Comparison of ENCODE assay signal across 8 cellular contexts in the genomic region with DNA sequence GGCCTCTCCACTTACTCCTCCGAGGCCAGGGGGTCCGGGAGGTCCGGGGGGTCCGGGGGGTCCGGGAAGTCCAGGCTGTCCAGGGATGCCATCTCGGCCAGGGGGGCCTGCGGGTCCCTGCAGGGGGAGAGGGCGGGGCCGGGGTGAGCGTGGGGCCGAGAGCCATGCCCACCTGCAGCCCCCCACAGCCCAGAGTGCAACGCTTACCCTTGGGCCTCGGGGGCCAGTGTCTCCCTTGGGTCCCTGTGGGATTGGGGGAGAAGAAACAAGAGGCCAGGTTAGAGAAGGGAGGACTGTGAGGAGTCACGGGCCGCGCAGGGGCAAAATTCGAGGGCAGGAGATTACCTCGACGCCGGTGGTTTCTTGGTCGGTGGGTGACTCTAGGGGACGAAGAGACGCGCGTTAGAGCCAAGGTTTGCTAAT. TPM values are rescaled to one million over a fixed set of nuclear protein-coding genes. Genes with fewer than 3 reads are reported as not detected.
DNase-seq lines count a peak whose midpoint lies in the region; ATAC-seq, FAIRE-seq and TF ChIP-seq lines count a peak whose summit lies in the region.

No MANE protein-coding gene starts in this region.

- H3K4me1 ChIP-seq in keratinocyte (ENCODE audit: control insufficient read depth, extremely low read depth, insufficient read depth, low read length) (peaks cover 12% of the 10 kb centered on the region), suprapubic skin (peaks cover 43% of the 10 kb centered on the region)

- ATAC-seq in HG02571 (IDR thresholded peaks at IDR 0.05; ENCODE audit: unreplicated experiment): no peak

- H3K4me1 Mint-ChIP-seq in brain: peaks cover 37% of the 10 kb centered on the region

- H3K27me3 ChIP-seq in keratinocyte (ENCODE audit: control insufficient read depth, extremely low read depth, insufficient read depth, low read length) (peaks cover 27% of the 10 kb centered on the region), suprapubic skin (peaks cover 19% of the 10 kb centered on the region)

- TF ChIP-seq CTCF in HFF-Myc (IDR thresholded peaks at IDR 0.05; ENCODE audit: low read depth, low read length, missing control alignments) (no peak), brain (conservative IDR thresholded peaks at IDR 0.05) (no peak), keratinocyte (optimal IDR thresholded peaks at IDR 0.05 in 1 of 3, IDR thresholded peaks at IDR 0.05 in 1 of 3, conservative IDR thresholded peaks at IDR 0.05 in 1 of 3; ENCODE audit: extremely low read depth in 1 of 3, insufficient read depth in 2 of 3, low read length in 3 of 3) (no peak), suprapubic skin (IDR thresholded peaks at IDR 0.05) (no peak)

- H3K9me1 ChIP-seq in keratinocyte (ENCODE audit: control insufficient read depth, extremely low read depth, insufficient read depth, low read length): no peaks in the 10 kb centered on the region

- H3K9ac ChIP-seq in keratinocyte (ENCODE audit: control insufficient read depth, extremely low read depth, insufficient read depth, low read length): peak overlapping the region; percentile 52

- H3K4me3 ChIP-seq in HFF-Myc (replicated peaks; ENCODE audit: low read depth, low read length) (peak overlapping the region; percentile 100), keratinocyte (ENCODE audit: control insufficient read depth in 2 of 3, extremely low read depth in 1 of 3, insufficient read depth in 2 of 3, low read depth in 1 of 3, low read length in 3 of 3) (peak overlapping the region in 1 of 3 experiments; percentile 38), suprapubic skin (peak overlapping the region; percentile 44)

- H3K4me2 ChIP-seq in keratinocyte (ENCODE audit: control insufficient read depth, extremely low read depth, insufficient read depth, low read depth, low read length): peak overlapping the region; percentile 94

- H4K20me1 ChIP-seq in keratinocyte (ENCODE audit: control insufficient read depth, extremely low read depth, insufficient read depth, low read length): no peaks in the 10 kb centered on the region

- no peak for FAIRE-seq in keratinocyte (lab: Jason Lieb, UNC)

- no peaks in the 10 kb centered on the region for H3K9me3 ChIP-seq in keratinocyte (ENCODE audit: control insufficient read depth, low read depth, low read length)
- no peaks in the 10 kb centered on the region for H3K9me3 ChIP-seq in suprapubic skin

- WGBS in suprapubic skin: 33% methylated on average over 24 of the region's 25 CpGs

- H3K9me3 Mint-ChIP-seq in brain: no peaks in the 10 kb centered on the region

- no peak overlapping the region for H2AFZ ChIP-seq in keratinocyte (ENCODE audit: control insufficient read depth, low read length)

- peak overlapping the region in 4 of 5 experiments; percentile 46 to 75 (median 52) for H3K4me3 Mint-ChIP-seq in brain

- peaks cover 15% of the 10 kb centered on the region for H3K36me3 Mint-ChIP-seq in brain

- DNase-seq in HFF-Myc (ENCODE audit: extremely low read depth, low read depth): no peak
- DNase-seq in keratinocyte (ENCODE audit: low read depth, low spot score): no peak
- no peak for DNase-seq in suprapubic skin (ENCODE audit: low spot score in 2 of 2)
- no peak for DNase-seq in nucleus accumbens (lab: John Stamatoyannopoulos, UW)
- no peak for DNase-seq in NCI-H446 (lab: John Stamatoyannopoulos, UW)
- DNase-seq in NCI-H524 (lab: John Stamatoyannopoulos, UW): no peak

- dilution Hi-C loops in keratinocyte (cut with MboI; ENCODE audit: extremely low pct_ligation_motif_present, low sequenced_read_pairs): no loop called here

- no peak for TF ChIP-seq POLR2A in suprapubic skin (IDR thresholded peaks at IDR 0.05)

- H3K27ac Mint-ChIP-seq in brain: peak overlapping the region in 1 of 5 experiments; percentile 81

- H3K36me3 ChIP-seq in keratinocyte (ENCODE audit: control insufficient read depth in 2 of 2, extremely low read depth in 1 of 2, insufficient read depth in 2 of 2, low read length in 2 of 2) (no peaks in the 10 kb centered on the region), suprapubic skin (peaks cover 29% of the 10 kb centered on the region)

- no peaks in the 10 kb centered on the region for H3K79me2 ChIP-seq in keratinocyte (ENCODE audit: control insufficient read depth, insufficient read depth, low read length)

- H3K27ac ChIP-seq in keratinocyte (ENCODE audit: control insufficient read depth, insufficient read depth, low read length): no peak overlapping the region
- peak overlapping the region; percentile 57 for H3K27ac ChIP-seq in suprapubic skin

- TF ChIP-seq EP300 in suprapubic skin (IDR thresholded peaks at IDR 0.05): no peak

- H3K27me3 Mint-ChIP-seq in brain: peaks cover 68% of the 10 kb centered on the region

RNA-seq across cellular contexts. Expression of a gene that starts 2.2 kb away (rescaled TPM):
- 11.2 TPM for polyA plus RNA-seq in brain (ENCODE audit: insufficient read depth, low read depth, low replicate concordance)
- polyA plus RNA-seq in keratinocyte: 0.55 to 2.3 TPM (median 1.4 TPM) in 3 replicates
- 8.2 TPM for polyA plus RNA-seq in keratinocyte (2011; ENCODE audit: low read depth)
- 0.72 and 2.0 TPM in 2 replicates for polyA plus RNA-seq in keratinocyte (2011; cell fraction: cytosol; rRNA removed)
- 13.9 and 21.5 TPM in 2 replicates for polyA plus RNA-seq in keratinocyte (2011; cell fraction: nucleus; rRNA removed)
- polyA plus RNA-seq in keratinocyte (2012; ENCODE audit: low replicate concordance): 3.5 and 14.3 TPM in 2 replicates
- polyA minus RNA-seq in keratinocyte: 2.0 to 28.2 TPM (median 4.1 TPM) in 3 replicates
- polyA minus RNA-seq in keratinocyte (2011; cell fraction: cytosol; rRNA and poly(A)+ RNA removed): 6.5 TPM
- 9.9 and 10.6 TPM in 2 replicates for polyA minus RNA-seq in keratinocyte (2011; cell fraction: nucleus; rRNA and poly(A)+ RNA removed)
- 10 to 100 TPM; 19.2 to 56.8 (median 33.1) TPM for total RNA-seq in suprapubic skin

RNA-seq across cellular contexts. Expression of a gene that starts 33.4 kb away (rescaled TPM):
- polyA plus RNA-seq in brain (ENCODE audit: insufficient read depth, low read depth, low replicate concordance) (1.6 TPM), keratinocyte (not detected in 3 replicates)
- polyA plus RNA-seq in keratinocyte (2011; ENCODE audit: low read depth): not detected
- not detected in 2 replicates for polyA plus RNA-seq in keratinocyte (2011; cell fraction: cytosol; rRNA removed)
- not detected in 2 replicates for polyA plus RNA-seq in keratinocyte (2011; cell fraction: nucleus; rRNA removed)
- not detected in 2 replicates for polyA plus RNA-seq in keratinocyte (2012; ENCODE audit: low replicate concordance)
- polyA minus RNA-seq in keratinocyte: not detected in 3 replicates
- not detected for polyA minus RNA-seq in keratinocyte (2011; cell fraction: cytosol; rRNA and poly(A)+ RNA removed)
- polyA minus RNA-seq in keratinocyte (2011; cell fraction: nucleus; rRNA and poly(A)+ RNA removed): not detected in 2 replicates
- total RNA-seq in suprapubic skin: 1 to 10 TPM; 2.1 to 5.8 (median 4.0) TPM

RNA-seq across cellular contexts. Expression of a gene that starts 48.7 kb away (rescaled TPM):
- polyA plus RNA-seq in brain (ENCODE audit: insufficient read depth, low read depth, low replicate concordance) (53.1 TPM), keratinocyte (15.2 to 18.2 TPM (median 16.1 TPM) in 3 replicates)
- 22.8 TPM for polyA plus RNA-seq in keratinocyte (2011; ENCODE audit: low read depth)
- polyA plus RNA-seq in keratinocyte (2011; cell fraction: cytosol; rRNA removed): 8.3 and 13.7 TPM in 2 replicates
- polyA plus RNA-seq in keratinocyte (2011; cell fraction: nucleus; rRNA removed): 28.4 and 30.6 TPM in 2 replicates
- polyA plus RNA-seq in keratinocyte (2012; ENCODE audit: low replicate concordance): 14.4 and 28.8 TPM in 2 replicates
- polyA minus RNA-seq in keratinocyte: 16.8 to 19.3 TPM (median 18.8 TPM) in 3 replicates
- 31.7 TPM for polyA minus RNA-seq in keratinocyte (2011; cell fraction: cytosol; rRNA and poly(A)+ RNA removed)
- polyA minus RNA-seq in keratinocyte (2011; cell fraction: nucleus; rRNA and poly(A)+ RNA removed): 12.8 and 15.4 TPM in 2 replicates
- 10 to 100 TPM; 21.5 to 26.2 (median 23.7) TPM for total RNA-seq in suprapubic skin
